In genomic region chr13:100159584-100159983, GRCh38 we compare ENCODE assay signal across 19 cellular contexts.
DNase-seq lines count a peak whose midpoint lies in the region; ATAC-seq, FAIRE-seq and TF ChIP-seq lines count a peak whose summit lies in the region.
"Had no signal": no experiment of that assay in that cellular context is flagged by ENCODE, and none has a peak within 500 bp of the region (broad histone marks: within the 10 kb centered on the region; RNA-seq: fewer than 3 reads in every experiment).

No MANE protein-coding gene starts in this region.

- ATAC-seq in HG03565 (IDR thresholded peaks at IDR 0.05; ENCODE audit: unreplicated experiment) (no peak), GM21576 (IDR thresholded peaks at IDR 0.05; ENCODE audit: unreplicated experiment) (no peak)
- ATAC-seq: GM12878 had no signal

- BruUV-seq in Caco-2 (replicated peaks; lab: Mats Ljungman, UMichigan): no TSS peak

- H3K23ac ChIP-seq in H1 (ENCODE audit: insufficient read length) (no peak overlapping the region), mesendoderm (ENCODE audit: low read length) (peak overlapping the region; percentile 99)

- H3K27ac Mint-ChIP-seq in Caco-2 (ENCODE audit: unreplicated experiment) (peak overlapping the region; percentile 17), mesothelial cell of epicardium (no peak overlapping the region)
- H3K27ac Mint-ChIP-seq: HFFc6 had no signal

- DNase-seq in Caco-2: no peak
- DNase-seq in SK-N-MC (ENCODE audit: low read depth, low spot score): no peak
- no peak for DNase-seq in H1 (ENCODE audit: low read depth in 1 of 2, low spot score in 2 of 2)
- no peak for DNase-seq in mesendoderm
- DNase-seq in mesothelial cell of epicardium (ENCODE audit: low spot score in 2 of 2, unreplicated experiment in 2 of 2): no peak
- no peak for DNase-seq in NCI-H748 (lab: John Stamatoyannopoulos, UW; ENCODE audit: unreplicated experiment)
- DNase-seq: 8988T, AML-193, Calu3, DMS79, GM23248, HCEC 1CT, HFFc6, IMR-90 had no signal

- no peaks in the 10 kb centered on the region for H3K9me3 ChIP-seq in Caco-2
- no peaks in the 10 kb centered on the region for H3K9me3 ChIP-seq in SK-N-MC (ENCODE audit: low read depth, low read length)
- H3K9me3 ChIP-seq in H1 (ENCODE audit: insufficient read depth in 2 of 2, low read depth in 1 of 2, low read length in 1 of 2): no peaks in the 10 kb centered on the region
- H3K9me3 ChIP-seq: BLaER1 had no signal

- H3K4ac ChIP-seq in H1 (replicated peaks; ENCODE audit: insufficient read length, low read depth, low read length) (no peak overlapping the region), mesendoderm (ENCODE audit: low read depth, low read length) (no peak overlapping the region)

- no peak overlapping the region; the same call in 1 of the 2 replicates for H2AK5ac ChIP-seq in H1 (ENCODE audit: low read depth, low read length)
- H2AK5ac ChIP-seq in mesendoderm (ENCODE audit: low read length): no peak overlapping the region

- H2BK15ac ChIP-seq in H1 (ENCODE audit: low read length): no peak overlapping the region
- no peak overlapping the region for H2BK15ac ChIP-seq in mesendoderm (replicated peaks; ENCODE audit: low read depth)

- H3K9ac ChIP-seq in SK-N-MC (ENCODE audit: insufficient read length): no peak overlapping the region
- no peak overlapping the region for H3K9ac ChIP-seq in H1 (replicated peaks in 1 of 4; ENCODE audit: extremely low read depth in 1 of 4, low read depth in 3 of 4, low read length in 3 of 4)
- H3K9ac ChIP-seq in mesendoderm (ENCODE audit: low read length): no peak overlapping the region
- H3K9ac ChIP-seq: BLaER1, GM23248 had no signal

- H3K23me2 ChIP-seq in H1 (ENCODE audit: low read depth, low read length): no peaks in the 10 kb centered on the region

- H2AFZ ChIP-seq in H1 (ENCODE audit: low read length): no peak overlapping the region
- H2AFZ ChIP-seq: GM23248 had no signal

- no peak for TF ChIP-seq POLR2A in H1 (IDR thresholded peaks at IDR 0.05; ENCODE audit: control extremely low read depth in 1 of 2, low read depth in 2 of 2, low read length in 2 of 2)

- no peak for FAIRE-seq in H1 (lab: Jason Lieb, UNC)
- FAIRE-seq: GM12878, GM18507 had no signal

- H3K4me3 Mint-ChIP-seq in Caco-2 (ENCODE audit: unreplicated experiment) (no peak overlapping the region), mesothelial cell of epicardium (no peak overlapping the region)
- H3K4me3 Mint-ChIP-seq: HFFc6 had no signal

- H3K9me3 Mint-ChIP-seq in Caco-2 (ENCODE audit: unreplicated experiment) (no peaks in the 10 kb centered on the region), mesothelial cell of epicardium (no peaks in the 10 kb centered on the region)
- H3K9me3 Mint-ChIP-seq: HFFc6 had no signal

- H3K36me3 Mint-ChIP-seq in Caco-2 (ENCODE audit: insufficient read depth, unreplicated experiment): peaks cover 6% of the 10 kb centered on the region
- peaks cover 13% of the 10 kb centered on the region for H3K36me3 Mint-ChIP-seq in mesothelial cell of epicardium

- no peak overlapping the region for H3K4me2 ChIP-seq in H1 (ENCODE audit: insufficient read depth in 1 of 2, low read depth in 2 of 2, low read length in 2 of 2)
- H3K4me2 ChIP-seq in mesendoderm (ENCODE audit: low read length): no peak overlapping the region
- H3K4me2 ChIP-seq: BLaER1 had no signal

- TF ChIP-seq EP300 in H1 (IDR thresholded peaks at IDR 0.05; ENCODE audit: borderline replicate concordance in 1 of 2, low read depth in 2 of 2, low read length in 2 of 2): no peak

- H4K20me1 ChIP-seq in H1 (replicated peaks in 1 of 2; ENCODE audit: control insufficient read depth in 1 of 2, insufficient read depth in 2 of 2, low read length in 2 of 2): no peaks in the 10 kb centered on the region
- H4K20me1 ChIP-seq: BLaER1 had no signal

- H3K56ac ChIP-seq in H1 (replicated peaks; ENCODE audit: insufficient read length, low read depth, low read length) (no peak overlapping the region), mesendoderm (ENCODE audit: low read length) (no peak overlapping the region)

- no peak overlapping the region for H4K5ac ChIP-seq in H1 (ENCODE audit: insufficient read length, low read depth, low read length)
- H4K5ac ChIP-seq in mesendoderm (ENCODE audit: low read length): no peak overlapping the region

- H3K14ac ChIP-seq in H1 (ENCODE audit: insufficient read length): no peak overlapping the region

- H3K27ac ChIP-seq in SK-N-MC (peak overlapping the region; percentile 30; the same call in 1 of the 2 replicates), H1 (ENCODE audit: low read depth, low read length) (no peak overlapping the region), mesendoderm (ENCODE audit: low read depth, low read length) (no peak overlapping the region)
- H3K27ac ChIP-seq: BLaER1, GM23248 had no signal

- 0 out of 2 replicates have a peak overlapping the region, but pooled peaks have one; percentile 7 for H4K8ac ChIP-seq in H1 (ENCODE audit: extremely low read depth, insufficient read depth, low read length)
- no peak overlapping the region for H4K8ac ChIP-seq in mesendoderm (ENCODE audit: low read depth, low read length)

- CTCF ChIA-PET in Caco-2 (lab: Charles Lee) (no interaction called here), H1 (lab: Charles Lee; ENCODE audit: partially characterized antibody) (no interaction called here)

- H2BK5ac ChIP-seq in H1 (ENCODE audit: low read depth, low read length) (no peak overlapping the region), mesendoderm (ENCODE audit: low read length) (no peak overlapping the region)

- POLR2A ChIA-PET in Caco-2 (lab: Charles Lee) (no interaction called here), H1 (lab: Charles Lee; ENCODE audit: partially characterized antibody) (no interaction called here)

- H3K27me3 ChIP-seq in Caco-2 (replicated peaks; ENCODE audit: control insufficient read depth, insufficient read depth, low read length) (no peaks in the 10 kb centered on the region), H1 (replicated peaks in 1 of 4; ENCODE audit: control insufficient read depth in 3 of 4, extremely low read depth in 1 of 4, insufficient read depth in 3 of 4, low read length in 3 of 4) (no peaks in the 10 kb centered on the region), mesendoderm (ENCODE audit: insufficient read depth, low read length, poor library complexity) (no peaks in the 10 kb centered on the region)
- H3K27me3 ChIP-seq: BLaER1 had no signal

- H3K36me3 ChIP-seq in Caco-2 (ENCODE audit: control insufficient read depth, insufficient read depth, low read length): no peaks in the 10 kb centered on the region
- no peaks in the 10 kb centered on the region for H3K36me3 ChIP-seq in SK-N-MC (ENCODE audit: insufficient read depth, low read length)
- peaks cover 0 to 22% (median 0%) of the 10 kb centered on the region in 4 experiments; a peak in 1 of 8 replicates for H3K36me3 ChIP-seq in H1 (ENCODE audit: control insufficient read depth in 2 of 4, insufficient read depth in 4 of 4, low read length in 3 of 4)
- no peaks in the 10 kb centered on the region for H3K36me3 ChIP-seq in mesendoderm (ENCODE audit: control insufficient read depth, insufficient read depth, low read length)
- H3K36me3 ChIP-seq: BLaER1 had no signal

- H3K18ac ChIP-seq in H1 (ENCODE audit: extremely low read depth, low read length) (0 out of 2 replicates have a peak overlapping the region, but pooled peaks have one; percentile 85), mesendoderm (ENCODE audit: low read length) (no peak overlapping the region)

- no peak overlapping the region for H2BK12ac ChIP-seq in H1 (ENCODE audit: low read depth, low read length)

- no peak for TF ChIP-seq RAD21 in H1 (IDR thresholded peaks at IDR 0.05 in 1 of 2, conservative IDR thresholded peaks at IDR 0.05 in 1 of 2; ENCODE audit: low read depth in 2 of 2, low read length in 2 of 2)

- H2BK20ac ChIP-seq in H1 (ENCODE audit: low read length): no peak overlapping the region

- H3K27me3 Mint-ChIP-seq in Caco-2 (ENCODE audit: insufficient read depth, unreplicated experiment) (no peaks in the 10 kb centered on the region), mesothelial cell of epicardium (ENCODE audit: low read depth) (no peaks in the 10 kb centered on the region)

- no peak overlapping the region for H4K91ac ChIP-seq in H1 (replicated peaks; ENCODE audit: insufficient read length, low read length)

- 79% methylated on average over 5 of the region's 5 CpGs; no CpG with 5 or more reads in 1 of the 2 experiments for WGBS in H1 (ENCODE audit: extremely low coverage in 1 of 2, insufficient coverage in 1 of 2, insufficient read length in 1 of 2, insufficient replicate concordance in 2 of 2, low coverage in 1 of 2, low lambda C conversion rate in 2 of 2, missing lambda C conversion rate in 1 of 2), 2 experiments
- no CpG with 5 or more reads among the region's 5 CpGs for WGBS in mesendoderm (ENCODE audit: extremely low coverage, insufficient coverage, low lambda C conversion rate)

- no peaks in the 10 kb centered on the region for H3K4me1 Mint-ChIP-seq in Caco-2 (ENCODE audit: low read depth, unreplicated experiment)
- no peaks in the 10 kb centered on the region for H3K4me1 Mint-ChIP-seq in mesothelial cell of epicardium

- intact Hi-C loops in Caco-2 (cut with micrococcal nuclease; ENCODE audit: unreplicated experiment): loop anchor here (10.0 kb wide), 1 partner anchor 355 kb away; no protein-coding TSS in a partner anchor

- H3K4me3 ChIP-seq in Caco-2 (ENCODE audit: low read depth, low read length) (no peak overlapping the region), SK-N-MC (no peak overlapping the region), H1 (ENCODE audit: extremely low read depth in 1 of 4, insufficient read depth in 2 of 4, low read depth in 3 of 4, low read length in 4 of 4) (no peak overlapping the region), mesendoderm (ENCODE audit: low read length) (no peak overlapping the region)
- H3K4me3 ChIP-seq: BLaER1, GM12878, GM23248 had no signal

- H3K79me1 ChIP-seq in H1 (ENCODE audit: low read depth, low read length) (no peaks in the 10 kb centered on the region), mesendoderm (ENCODE audit: low read length) (no peaks in the 10 kb centered on the region)

- peaks cover 0 to 7% of the 10 kb centered on the region in 2 experiments; a peak in 2 of 4 replicates for H3K79me2 ChIP-seq in H1 (ENCODE audit: control insufficient read depth in 1 of 2, insufficient read depth in 2 of 2, low read length in 2 of 2)
- no peaks in the 10 kb centered on the region for H3K79me2 ChIP-seq in mesendoderm (ENCODE audit: control insufficient read depth, insufficient read depth, low read length)

- no peak for TF ChIP-seq CTCF in Caco-2 (IDR thresholded peaks at IDR 0.05; ENCODE audit: insufficient read depth in 1 of 2, low read depth in 1 of 2, low read length in 1 of 2, severe bottlenecking in 1 of 2, unreplicated experiment in 1 of 2)
- TF ChIP-seq CTCF in H1 (IDR thresholded peaks at IDR 0.05; ENCODE audit: control extremely low read depth in 1 of 3, insufficient read depth in 1 of 3, low read depth in 1 of 3, low read length in 3 of 3): no peak
- no peak for TF ChIP-seq CTCF in mesothelial cell of epicardium (IDR thresholded peaks at IDR 0.05; ENCODE audit: unreplicated experiment)

- H3K4me1 ChIP-seq in Caco-2: no peaks in the 10 kb centered on the region; the same call in 1 of the 2 replicates
- peaks cover 0 to 18% (median 3%) of the 10 kb centered on the region in 4 experiments; a peak in 4 of 7 replicates for H3K4me1 ChIP-seq in H1 (replicated peaks in 1 of 4; ENCODE audit: control insufficient read depth in 3 of 4, insufficient read depth in 4 of 4, low read length in 3 of 4)
- no peaks in the 10 kb centered on the region for H3K4me1 ChIP-seq in mesendoderm (ENCODE audit: control insufficient read depth, low read depth, low read length)
- H3K4me1 ChIP-seq: BLaER1 had no signal

- H2BK120ac ChIP-seq in H1 (replicated peaks; ENCODE audit: low read depth, low read length): no peak overlapping the region
- H2BK120ac ChIP-seq in mesendoderm (ENCODE audit: low read depth, low read length): no peak overlapping the region
